1 cellular context compared by ENCODE assay signal in the genomic region with DNA sequence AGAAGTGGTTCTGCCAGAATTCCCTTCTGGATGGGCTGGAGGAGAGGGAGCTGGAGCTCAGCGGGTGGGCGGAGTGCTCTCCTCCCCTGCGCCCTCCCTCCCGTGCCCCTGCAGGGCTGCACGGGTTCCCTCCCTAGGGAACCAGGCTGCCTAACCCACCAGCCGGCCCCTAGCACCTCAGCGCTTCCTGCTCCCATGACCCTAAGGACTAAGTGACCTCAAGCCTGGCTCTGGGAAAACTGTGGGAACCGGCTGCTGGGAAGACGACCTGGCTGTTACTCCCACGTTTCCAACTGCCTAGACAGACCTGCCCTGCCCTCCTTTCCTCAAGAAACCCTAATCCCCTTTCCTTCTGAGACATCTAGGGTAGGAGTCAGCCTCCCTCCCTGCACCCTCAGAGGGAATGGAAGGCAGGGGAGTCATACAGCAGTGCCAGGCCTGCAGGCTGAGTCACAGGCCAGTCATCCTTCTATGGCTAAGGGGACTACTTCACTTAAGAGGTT.
TF ChIP-seq lines count a peak whose summit lies in the region.

No MANE protein-coding gene starts in this region.

TF ChIP-seq in HEK293, 187 proteins besides CTCF, POLR2A, EP300 and RAD21 (continued from another document):
- TF ChIP-seq, protein P1, sequence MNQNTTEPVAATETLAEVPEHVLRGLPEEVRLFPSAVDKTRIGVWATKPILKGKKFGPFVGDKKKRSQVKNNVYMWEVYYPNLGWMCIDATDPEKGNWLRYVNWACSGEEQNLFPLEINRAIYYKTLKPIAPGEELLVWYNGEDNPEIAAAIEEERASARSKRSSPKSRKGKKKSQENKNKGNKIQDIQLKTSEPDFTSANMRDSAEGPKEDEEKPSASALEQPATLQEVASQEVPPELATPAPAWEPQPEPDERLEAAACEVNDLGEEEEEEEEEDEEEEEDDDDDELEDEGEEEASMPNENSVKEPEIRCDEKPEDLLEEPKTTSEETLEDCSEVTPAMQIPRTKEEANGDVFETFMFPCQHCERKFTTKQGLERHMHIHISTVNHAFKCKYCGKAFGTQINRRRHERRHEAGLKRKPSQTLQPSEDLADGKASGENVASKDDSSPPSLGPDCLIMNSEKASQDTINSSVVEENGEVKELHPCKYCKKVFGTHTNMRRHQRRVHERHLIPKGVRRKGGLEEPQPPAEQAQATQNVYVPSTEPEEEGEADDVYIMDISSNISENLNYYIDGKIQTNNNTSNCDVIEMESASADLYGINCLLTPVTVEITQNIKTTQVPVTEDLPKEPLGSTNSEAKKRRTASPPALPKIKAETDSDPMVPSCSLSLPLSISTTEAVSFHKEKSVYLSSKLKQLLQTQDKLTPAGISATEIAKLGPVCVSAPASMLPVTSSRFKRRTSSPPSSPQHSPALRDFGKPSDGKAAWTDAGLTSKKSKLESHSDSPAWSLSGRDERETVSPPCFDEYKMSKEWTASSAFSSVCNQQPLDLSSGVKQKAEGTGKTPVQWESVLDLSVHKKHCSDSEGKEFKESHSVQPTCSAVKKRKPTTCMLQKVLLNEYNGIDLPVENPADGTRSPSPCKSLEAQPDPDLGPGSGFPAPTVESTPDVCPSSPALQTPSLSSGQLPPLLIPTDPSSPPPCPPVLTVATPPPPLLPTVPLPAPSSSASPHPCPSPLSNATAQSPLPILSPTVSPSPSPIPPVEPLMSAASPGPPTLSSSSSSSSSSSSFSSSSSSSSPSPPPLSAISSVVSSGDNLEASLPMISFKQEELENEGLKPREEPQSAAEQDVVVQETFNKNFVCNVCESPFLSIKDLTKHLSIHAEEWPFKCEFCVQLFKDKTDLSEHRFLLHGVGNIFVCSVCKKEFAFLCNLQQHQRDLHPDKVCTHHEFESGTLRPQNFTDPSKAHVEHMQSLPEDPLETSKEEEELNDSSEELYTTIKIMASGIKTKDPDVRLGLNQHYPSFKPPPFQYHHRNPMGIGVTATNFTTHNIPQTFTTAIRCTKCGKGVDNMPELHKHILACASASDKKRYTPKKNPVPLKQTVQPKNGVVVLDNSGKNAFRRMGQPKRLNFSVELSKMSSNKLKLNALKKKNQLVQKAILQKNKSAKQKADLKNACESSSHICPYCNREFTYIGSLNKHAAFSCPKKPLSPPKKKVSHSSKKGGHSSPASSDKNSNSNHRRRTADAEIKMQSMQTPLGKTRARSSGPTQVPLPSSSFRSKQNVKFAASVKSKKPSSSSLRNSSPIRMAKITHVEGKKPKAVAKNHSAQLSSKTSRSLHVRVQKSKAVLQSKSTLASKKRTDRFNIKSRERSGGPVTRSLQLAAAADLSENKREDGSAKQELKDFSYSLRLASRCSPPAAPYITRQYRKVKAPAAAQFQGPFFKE (tag by site-specific recombination; IDR thresholded peaks at IDR 0.05; ENCODE audit: borderline replicate concordance), result no peak
- TF ChIP-seq ZNF350 (tag by site-specific recombination; IDR thresholded peaks at IDR 0.05), result no peak
